14 cellular contexts compared by ENCODE assay signal in genomic region chr14:54711812-54712211, GRCh38.
DNase-seq lines count a peak whose midpoint lies in the region; ATAC-seq and TF ChIP-seq lines count a peak whose summit lies in the region.
"Had no signal": no experiment of that assay in that cellular context is flagged by ENCODE, and none has a peak within 500 bp of the region (broad histone marks: within the 10 kb centered on the region; RNA-seq: fewer than 3 reads in every experiment).

No MANE protein-coding gene starts in this region.

- intact Hi-C loops in activated B cell treated with CpG ODN at 0.5 μM for 24 hours (cut with micrococcal nuclease): loop anchor here (5.0 kb wide), 1 partner anchor 60 kb away; no protein-coding TSS in a partner anchor
- intact Hi-C loops in left ventricle myocardium superior (cut with micrococcal nuclease): no loop called here

- in situ Hi-C loops in G401 (cut with HindIII; ENCODE audit: low sequenced_read_pairs): no loop called here

- H3K27ac Mint-ChIP-seq in activated B cell treated with CpG ODN at 0.5 μM for 24 hours: peak overlapping the region; percentile 77
- peak overlapping the region; percentile 80 for H3K27ac Mint-ChIP-seq in stimulated activated memory B cell treated with anti-CD40 and anti-IgM and Interleukin-4, amounts not matched to agents 10 μg/mL and 1 μg/mL and 100 μg/mL, for 72 hours
- H3K27ac Mint-ChIP-seq: CD4-positive, alpha-beta T cell; progenitor cell of endocrine pancreas had no signal

- no peaks in the 10 kb centered on the region for H3K27me3 ChIP-seq in GM06990 (replicated peaks; ENCODE audit: control insufficient read depth, insufficient read depth, low read length)

- H3K9me3 Mint-ChIP-seq in activated B cell treated with CpG ODN at 0.5 μM for 24 hours: peaks cover 3% of the 10 kb centered on the region
- no peaks in the 10 kb centered on the region for H3K9me3 Mint-ChIP-seq in stimulated activated memory B cell treated with anti-CD40 and anti-IgM and Interleukin-4, amounts not matched to agents 10 μg/mL and 1 μg/mL and 100 μg/mL, for 72 hours
- H3K9me3 Mint-ChIP-seq: CD4-positive, alpha-beta T cell; GM23338 had no signal

- DNase-seq in GM06990 (ENCODE audit: extremely low read depth, insufficient read length) (peak; percentile 18), activated B cell treated with CpG ODN at 0.5 μM for 24 hours (no peak), left ventricle myocardium superior (no peak), retina (no peak), GDM1 (lab: John Stamatoyannopoulos, UW) (no peak), G401 (ENCODE audit: low spot score) (no peak), C1 segment of cervical spinal cord (lab: John Stamatoyannopoulos, UW) (no peak)
- DNase-seq: activated CD4-positive, alpha-beta T cell treated with anti-CD3 and anti-CD28 coated beads for 4 hours; activated naive CD4-positive, alpha-beta T cell; CD4-positive, alpha-beta T cell; NCI-H187 treated with DMSO at 0.1 percent for 48 hours had no signal

- H3K4me3 ChIP-seq in GM06990 (replicated peaks; ENCODE audit: low read depth, low read length): no peak overlapping the region
- H3K4me3 ChIP-seq: GM23338 had no signal

- H3K36me3 Mint-ChIP-seq in activated B cell treated with CpG ODN at 0.5 μM for 24 hours (ENCODE audit: low read depth): no peaks in the 10 kb centered on the region
- H3K36me3 Mint-ChIP-seq in stimulated activated memory B cell treated with anti-CD40 and anti-IgM and Interleukin-4, amounts not matched to agents 10 μg/mL and 1 μg/mL and 100 μg/mL, for 72 hours: peaks cover under 1% of the 10 kb centered on the region

- H3K4me1 Mint-ChIP-seq in activated B cell treated with CpG ODN at 0.5 μM for 24 hours: peaks cover 27% of the 10 kb centered on the region
- peaks cover 31% of the 10 kb centered on the region for H3K4me1 Mint-ChIP-seq in stimulated activated memory B cell treated with anti-CD40 and anti-IgM and Interleukin-4, amounts not matched to agents 10 μg/mL and 1 μg/mL and 100 μg/mL, for 72 hours

- H3K36me3 ChIP-seq in GM06990 (ENCODE audit: control insufficient read depth, insufficient read depth, low read length): no peaks in the 10 kb centered on the region

- peak overlapping the region; percentile 63 for H3K4me3 Mint-ChIP-seq in activated B cell treated with CpG ODN at 0.5 μM for 24 hours
- H3K4me3 Mint-ChIP-seq in stimulated activated memory B cell treated with anti-CD40 and anti-IgM and Interleukin-4, amounts not matched to agents 10 μg/mL and 1 μg/mL and 100 μg/mL, for 72 hours: no peak overlapping the region
- H3K4me3 Mint-ChIP-seq: CD4-positive, alpha-beta T cell; GM23338 had no signal

- H3K27me3 Mint-ChIP-seq in activated B cell treated with CpG ODN at 0.5 μM for 24 hours: no peaks in the 10 kb centered on the region
- H3K27me3 Mint-ChIP-seq in stimulated activated memory B cell treated with anti-CD40 and anti-IgM and Interleukin-4, amounts not matched to agents 10 μg/mL and 1 μg/mL and 100 μg/mL, for 72 hours: no peaks in the 10 kb centered on the region
- H3K27me3 Mint-ChIP-seq: CD4-positive, alpha-beta T cell; progenitor cell of endocrine pancreas had no signal

- TF ChIP-seq CTCF in GM06990 (IDR thresholded peaks at IDR 0.05; ENCODE audit: insufficient read depth, low read length, poor library complexity, severe bottlenecking): no peak
- no peak for TF ChIP-seq CTCF in activated B cell treated with CpG ODN at 0.5 μM for 24 hours (IDR thresholded peaks at IDR 0.05)

- ATAC-seq in activated B cell treated with CpG ODN at 0.5 μM for 24 hours (ENCODE audit: low read depth): peak; percentile 28
- peak; percentile 55 for ATAC-seq in left ventricle myocardium superior
- ATAC-seq in stimulated activated memory B cell treated with anti-CD40 and anti-IgM and Interleukin-4, amounts not matched to agents 10 μg/mL and 1 μg/mL and 100 μg/mL, for 72 hours: peak; percentile 73
- ATAC-seq: GM23338 had no signal

- CTCF ChIA-PET in activated B cell treated with CpG ODN at 0.5 μM for 24 hours (lab: Charles Lee): no interaction called here

- POLR2A ChIA-PET in activated B cell treated with CpG ODN at 0.5 μM for 24 hours (lab: Charles Lee): no interaction called here
